28 cellular contexts compared by ENCODE assay signal in genomic region chr11:72045849-72046248, GRCh38. TPM values are rescaled to one million over a fixed set of nuclear protein-coding genes. Genes with fewer than 3 reads are reported as not detected.
A peak's percentile ranks its signal among the peaks of the same experiment; 100 is the strongest.
DNase-seq lines count a peak whose midpoint lies in the region; ATAC-seq and TF ChIP-seq lines count a peak whose summit lies in the region.
"Had no signal": no experiment of that assay in that cellular context is flagged by ENCODE, and none has a peak within 500 bp of the region (broad histone marks: within the 10 kb centered on the region; RNA-seq: fewer than 3 reads in every experiment).

No MANE protein-coding gene starts in this region.

- H3K27me3 Mint-ChIP-seq in T-helper 17 cell, result no peaks in the 10 kb centered on the region
- peaks cover 3% of the 10 kb centered on the region for H3K27me3 Mint-ChIP-seq in nephron (ENCODE audit: low read depth)
- H3K27me3 Mint-ChIP-seq: activated CD4-positive, alpha-beta T cell treated with anti-CD3 and anti-CD28 coated beads for 36 hours; activated CD8-positive, alpha-beta memory T cell treated with anti-CD3 and anti-CD28 coated beads, Interleukin-2, amount 10 ng/mL, durations not matched to agents 7 days and 5 days; activated naive CD8-positive, alpha-beta T cell treated with anti-CD3 and anti-CD28 coated beads, Interleukin-2, amount 10 ng/mL, durations not matched to agents 7 days and 5 days; CD8-positive, alpha-beta memory T cell; T-cell had no signal

- H3K36me3 ChIP-seq in stomach smooth muscle (ENCODE audit: control insufficient read depth in 2 of 2, insufficient read depth in 2 of 2, low read length in 2 of 2), result no peaks in the 10 kb centered on the region
- H3K36me3 ChIP-seq: right atrium auricular region had no signal

- H3K27ac ChIP-seq in stomach smooth muscle (ENCODE audit: low read length), result peak overlapping the region; percentile 49
- H3K27ac ChIP-seq: KMS-11, right atrium auricular region, SJCRH30 had no signal

- H3K9me3 ChIP-seq in T-helper 17 cell (ENCODE audit: control insufficient read depth, low read length, poor library complexity, severe bottlenecking), result no peaks in the 10 kb centered on the region
- no peaks in the 10 kb centered on the region for H3K9me3 ChIP-seq in stomach smooth muscle (ENCODE audit: control insufficient read depth in 2 of 2, low read length in 2 of 2)
- H3K9me3 ChIP-seq: body of pancreas, mucosa of descending colon, Peyer's patch, right atrium auricular region, SJCRH30 had no signal

- peaks cover 29% of the 10 kb centered on the region for H3K4me1 ChIP-seq in stomach smooth muscle (ENCODE audit: control insufficient read depth, insufficient read depth, low read length)

- H3K4me3 Mint-ChIP-seq in T-helper 17 cell, result no peak overlapping the region
- H3K4me3 Mint-ChIP-seq in nephron, result peak overlapping the region; percentile 15 to 64 (median 54)
- H3K4me3 Mint-ChIP-seq: activated CD4-positive, alpha-beta T cell treated with anti-CD3 and anti-CD28 coated beads for 36 hours; activated CD8-positive, alpha-beta memory T cell treated with anti-CD3 and anti-CD28 coated beads, Interleukin-2, amount 10 ng/mL, durations not matched to agents 7 days and 5 days; activated naive CD8-positive, alpha-beta T cell treated with anti-CD3 and anti-CD28 coated beads, Interleukin-2, amount 10 ng/mL, durations not matched to agents 7 days and 5 days; endodermal cell; T-cell had no signal

- H3K9ac ChIP-seq in stomach smooth muscle (ENCODE audit: low read length in 2 of 2), result peak overlapping the region; percentile 31 to 42
- H3K9ac ChIP-seq: KMS-11 had no signal

- no peaks in the 10 kb centered on the region for H3K36me3 Mint-ChIP-seq in T-helper 17 cell (ENCODE audit: low read depth)
- no peaks in the 10 kb centered on the region for H3K36me3 Mint-ChIP-seq in nephron (ENCODE audit: low read depth)
- H3K36me3 Mint-ChIP-seq: T-cell had no signal

- DNase-seq in T-helper 17 cell, result no peak
- DNase-seq in fibroblast of gingiva (ENCODE audit: low read depth), result peak; percentile 23
- DNase-seq in activated effector memory CD4-positive, alpha-beta T cell treated with Interleukin-2 at 50 U/mL for 16 hours, result no peak
- DNase-seq: activated CD4-positive, alpha-beta T cell treated with anti-CD3 and anti-CD28 coated beads for 36 hours; activated CD8-positive, alpha-beta memory T cell treated with anti-CD3 and anti-CD28 coated beads, Interleukin-2, amount 10 ng/mL, durations not matched to agents 7 days and 5 days; activated naive CD8-positive, alpha-beta T cell treated with anti-CD3 and anti-CD28 coated beads, Interleukin-2, amount 10 ng/mL, durations not matched to agents 7 days and 5 days; body of pancreas; CD8-positive, alpha-beta memory T cell; endodermal cell; GDM1; mucosa of descending colon; NCI-H1436 treated with DMSO at 0.1 percent for 48 hours; NCI-H510A treated with DMSO at 0.1 percent for 48 hours; Peyer's patch; SJCRH30; stimulated activated CD4-positive, alpha-beta T cell treated with anti-CD3 and anti-CD28 coated beads, Interleukin-15, amount 100 ng/mL, for 24 hours; stimulated activated CD8-positive, alpha-beta memory T cell treated with anti-CD3 and anti-CD28 coated beads, Interleukin-4, amount 100 ng/mL, for 48 hours; T-cell had no signal

- no peaks in the 10 kb centered on the region for H3K9me3 Mint-ChIP-seq in nephron
- H3K9me3 Mint-ChIP-seq: activated naive CD8-positive, alpha-beta T cell treated with anti-CD3 and anti-CD28 coated beads, Interleukin-2, amount 10 ng/mL, durations not matched to agents 7 days and 5 days; CD8-positive, alpha-beta memory T cell; endodermal cell; T-cell had no signal

- ATAC-seq in T-helper 17 cell, result no peak
- no peak for ATAC-seq in HG03095 (IDR thresholded peaks at IDR 0.05; ENCODE audit: unreplicated experiment)
- ATAC-seq in HG03135 (IDR thresholded peaks at IDR 0.05; ENCODE audit: unreplicated experiment), result no peak
- ATAC-seq in GM21737 (IDR thresholded peaks at IDR 0.05; ENCODE audit: unreplicated experiment), result no peak
- ATAC-seq: activated CD4-positive, alpha-beta T cell treated with anti-CD3 and anti-CD28 coated beads for 36 hours; activated CD8-positive, alpha-beta memory T cell treated with anti-CD3 and anti-CD28 coated beads, Interleukin-2, amount 10 ng/mL, durations not matched to agents 7 days and 5 days; body of pancreas; HCT116; left lobe of liver; mucosa of descending colon; T-cell had no signal

- H3K27me3 ChIP-seq in stomach smooth muscle (ENCODE audit: control insufficient read depth in 1 of 2, insufficient read depth in 2 of 2, low read length in 2 of 2), result no peaks in the 10 kb centered on the region
- H3K27me3 ChIP-seq: body of pancreas, Peyer's patch, right atrium auricular region, SJCRH30 had no signal

- TF ChIP-seq CTCF in nephron (IDR thresholded peaks at IDR 0.05; ENCODE audit: unreplicated experiment in 3 of 3), result no peak

- H3K4me1 Mint-ChIP-seq in T-helper 17 cell (peaks cover 20% of the 10 kb centered on the region), nephron (peaks cover 46% of the 10 kb centered on the region)

- H3K4me3 ChIP-seq in stomach smooth muscle (ENCODE audit: low read length in 2 of 2), result no peak overlapping the region
- H3K4me3 ChIP-seq: body of pancreas, mucosa of descending colon, Peyer's patch, right atrium auricular region, SJCRH30 had no signal

- H3K27ac Mint-ChIP-seq in T-helper 17 cell (peak overlapping the region; percentile 34), nephron (peak overlapping the region; percentile 79 to 96 (median 96))
- H3K27ac Mint-ChIP-seq: activated CD8-positive, alpha-beta memory T cell treated with anti-CD3 and anti-CD28 coated beads, Interleukin-2, amount 10 ng/mL, durations not matched to agents 7 days and 5 days; activated naive CD8-positive, alpha-beta T cell treated with anti-CD3 and anti-CD28 coated beads, Interleukin-2, amount 10 ng/mL, durations not matched to agents 7 days and 5 days; endodermal cell had no signal

RNA-seq across cellular contexts. Expression of gene NUMA1, which starts 34.5 kb away (rescaled TPM):
- 100 to 1,000 TPM; 207 to 208 TPM for total RNA-seq in T-helper 17 cell

RNA-seq across cellular contexts. Expression of gene LRRC51, which starts 34.8 kb away (rescaled TPM):
- total RNA-seq in T-helper 17 cell, result 1 to 10 TPM in 1 of 2 donors, under 1 TPM in 1; 0.75 to 4.5 TPM

RNA-seq across cellular contexts. Expression of gene IL18BP, which starts 47.1 kb away (rescaled TPM):
- 10 to 100 TPM; 25.7 to 28.0 TPM for total RNA-seq in T-helper 17 cell

RNA-seq across cellular contexts. Expression of gene LAMTOR1, which starts 57.2 kb away (rescaled TPM):
- 10 to 100 TPM; 43.7 to 74.6 TPM for total RNA-seq in T-helper 17 cell

RNA-seq across cellular contexts. Expression of gene TOMT, which starts 59.9 kb away (rescaled TPM):
- not detected for total RNA-seq in T-helper 17 cell
- total RNA-seq: activated CD4-positive, alpha-beta T cell treated with anti-CD3 and anti-CD28 coated beads for 36 hours; activated naive CD8-positive, alpha-beta T cell treated with anti-CD3 and anti-CD28 coated beads, Interleukin-2, amount 10 ng/mL, durations not matched to agents 7 days and 5 days; body of pancreas; CD8-positive, alpha-beta memory T cell; endodermal cell; fibroblast of lung; Peyer's patch; right atrium auricular region; SJCRH30 had no signal
